35 cellular contexts compared by ENCODE assay signal in genomic region chr4:43286137-43286536, GRCh38.
DNase-seq lines count a peak whose midpoint lies in the region; ATAC-seq, FAIRE-seq and TF ChIP-seq lines count a peak whose summit lies in the region.
"Had no signal": no experiment of that assay in that cellular context is flagged by ENCODE, and none has a peak within 500 bp of the region (broad histone marks: within the 10 kb centered on the region; RNA-seq: fewer than 3 reads in every experiment).

No MANE protein-coding gene starts in this region.

- H3K27me3 ChIP-seq in HepG2 (ENCODE audit: control insufficient read depth in 1 of 2, insufficient read depth in 2 of 2, low read length in 2 of 2) (no peaks in the 10 kb centered on the region), right lobe of liver (no peaks in the 10 kb centered on the region), IMR-90 (ENCODE audit: control insufficient read depth, insufficient read depth, low read length) (no peaks in the 10 kb centered on the region), K562 (ENCODE audit: control insufficient read depth in 2 of 2, insufficient read depth in 2 of 2, low read length in 2 of 2) (no peaks in the 10 kb centered on the region)
- H3K27me3 ChIP-seq: BE2C; BLaER1; BLaER1 treated with 17β-estradiol and CSF1 and Interleukin-3, amounts not matched to agents 10 nM and 100 nM had no signal

- no peak overlapping the region for H3K18ac ChIP-seq in IMR-90 (ENCODE audit: low read depth, low read length)

- no peak for TF ChIP-seq POLR2A in HepG2 (IDR thresholded peaks at IDR 0.05; ENCODE audit: insufficient read depth in 1 of 2, low read depth in 2 of 2, low read length in 2 of 2)
- TF ChIP-seq POLR2A in right lobe of liver (IDR thresholded peaks at IDR 0.05): no peak
- no peak for TF ChIP-seq POLR2A in IMR-90 (IDR thresholded peaks at IDR 0.05; ENCODE audit: low read depth, low read length)
- TF ChIP-seq POLR2A in K562 (conservative IDR thresholded peaks at IDR 0.05): no peak

- H3K4me3 ChIP-seq in HepG2 (replicated peaks in 1 of 3; ENCODE audit: insufficient read depth in 1 of 3, low read depth in 2 of 3, low read length in 3 of 3): no peak overlapping the region
- no peak overlapping the region for H3K4me3 ChIP-seq in right lobe of liver
- H3K4me3 ChIP-seq in IMR-90 (ENCODE audit: insufficient read depth, low read depth, low read length): no peak overlapping the region
- no peak overlapping the region for H3K4me3 ChIP-seq in K562
- H3K4me3 ChIP-seq: A549; BLaER1; BLaER1 treated with 17β-estradiol and CSF1 and Interleukin-3, amounts not matched to agents 10 nM and 100 nM had no signal

- H2AK9ac ChIP-seq in IMR-90 (replicated peaks; ENCODE audit: low read depth, low read length, poor library complexity): no peak overlapping the region

- TF ChIP-seq EP300 in HepG2 (IDR thresholded peaks at IDR 0.05; ENCODE audit: low read depth in 2 of 2, low read length in 2 of 2) (no peak), HepG2 (CRISPR knock-in tag; IDR thresholded peaks at IDR 0.05; ENCODE audit: borderline replicate concordance) (no peak), K562 (IDR thresholded peaks at IDR 0.05; ENCODE audit: low read length) (no peak)

- H3K9me3 Mint-ChIP-seq in activated T-helper 2 cell treated with anti-CD3 and anti-CD28 coated beads, Interferon-gamma antibody, Interleukin-2, Interleukin-4, amounts not matched to agents 10 μg/mL and 5 μg/mL and 100 μg/mL, durations not matched to agents 14 hours and 24 hours and 36 hours: peaks cover 21% of the 10 kb centered on the region

- H3K36me3 ChIP-seq in HepG2 (replicated peaks in 1 of 2; ENCODE audit: control insufficient read depth in 1 of 2, insufficient read depth in 2 of 2, low read length in 2 of 2) (no peaks in the 10 kb centered on the region), right lobe of liver (no peaks in the 10 kb centered on the region), IMR-90 (ENCODE audit: control insufficient read depth, insufficient read depth, low read length) (no peaks in the 10 kb centered on the region), K562 (ENCODE audit: control insufficient read depth, insufficient read depth, low read length) (no peaks in the 10 kb centered on the region)
- H3K36me3 ChIP-seq: BE2C; BLaER1; BLaER1 treated with 17β-estradiol and CSF1 and Interleukin-3, amounts not matched to agents 10 nM and 100 nM had no signal

- H3K23ac ChIP-seq in IMR-90 (ENCODE audit: low read depth, low read length): no peak overlapping the region

- in situ Hi-C loops in HepG2 (cut with HindIII; ENCODE audit: extremely low pct_ligation_motif_present, low pct_unique_long_range_greater_than_20kb): no loop called here
- in situ Hi-C loops in IMR-90 (cut with MboI; ENCODE audit: low sequenced_read_pairs): no loop called here
- in situ Hi-C loops in K562 (cut with MboI): no loop called here

- H3K27ac ChIP-seq in HepG2 (ENCODE audit: extremely low read length, insufficient read depth, low read length) (no peak overlapping the region), right lobe of liver (no peak overlapping the region), IMR-90 (ENCODE audit: insufficient read depth, low read length) (no peak overlapping the region), K562 (ENCODE audit: extremely low read depth, low read depth, low read length) (no peak overlapping the region)
- H3K27ac ChIP-seq: 22Rv1; A549; BLaER1; BLaER1 treated with 17β-estradiol and CSF1 and Interleukin-3, amounts not matched to agents 10 nM and 100 nM; C4-2B had no signal

- H3K27ac Mint-ChIP-seq in activated T-helper 2 cell treated with anti-CD3 and anti-CD28 coated beads, Interferon-gamma antibody, Interleukin-2, Interleukin-4, amounts not matched to agents 10 μg/mL and 5 μg/mL and 100 μg/mL, durations not matched to agents 14 hours and 24 hours and 36 hours: no peak overlapping the region
- H3K27ac Mint-ChIP-seq: B cell; CD14-positive monocyte; CD4-positive, alpha-beta memory T cell; CD4-positive, alpha-beta T cell; CD4-positive, CD25-positive, alpha-beta regulatory T cell; CD8-positive, alpha-beta memory T cell; CD8-positive, alpha-beta T cell had no signal

- H3K79me2 ChIP-seq in HepG2 (ENCODE audit: insufficient read depth, low read length): no peaks in the 10 kb centered on the region
- H3K79me2 ChIP-seq in K562 (ENCODE audit: control insufficient read depth, insufficient read depth, low read length): no peaks in the 10 kb centered on the region

- no peak for FAIRE-seq in HepG2 (lab: Jason Lieb, UNC)
- FAIRE-seq in K562 (lab: Jason Lieb, UNC): no peak
- FAIRE-seq: A204.1, A549, D721Med had no signal

- DNase-seq in HepG2 (ENCODE audit: low spot score): no peak
- no peak for DNase-seq in right lobe of liver
- no peak for DNase-seq in IMR-90
- DNase-seq in K562 (ENCODE audit: extremely low read depth in 1 of 4, low spot score in 3 of 4): no peak
- no peak for DNase-seq in activated T-helper 2 cell treated with anti-CD3 and anti-CD28 coated beads, Interferon-gamma antibody, Interleukin-2, Interleukin-4, amounts not matched to agents 10 μg/mL and 5 μg/mL and 100 μg/mL, durations not matched to agents 14 hours and 24 hours and 36 hours (ENCODE audit: low spot score)
- DNase-seq: 8988T; ACHN; AML-193; BE2C; C1 segment of cervical spinal cord; Caco-2; Calu3; CD4-positive, alpha-beta memory T cell; CD4-positive, alpha-beta T cell; CD4-positive, CD25-positive, alpha-beta regulatory T cell; CD8-positive, alpha-beta memory T cell; CD8-positive, alpha-beta T cell; COR-L47; DMS 273 treated with DMSO at 0.1 percent for 48 hours; DMS153; DMS53; DMS79; DMS79 treated with DMSO at 0.1 percent for 48 hours; DND-41; EL had no signal

- no peak overlapping the region for H3K14ac ChIP-seq in IMR-90 (replicated peaks; ENCODE audit: low read depth, low read length)

- dilution Hi-C loops in IMR-90 (cut with HindIII; ENCODE audit: low sequenced_read_pairs, unreplicated experiment): no loop called here

- H2BK120ac ChIP-seq in IMR-90 (ENCODE audit: low read depth, low read length): no peak overlapping the region

- H3K27me3 Mint-ChIP-seq in activated T-helper 2 cell treated with anti-CD3 and anti-CD28 coated beads, Interferon-gamma antibody, Interleukin-2, Interleukin-4, amounts not matched to agents 10 μg/mL and 5 μg/mL and 100 μg/mL, durations not matched to agents 14 hours and 24 hours and 36 hours (ENCODE audit: low read depth): no peaks in the 10 kb centered on the region
- H3K27me3 Mint-ChIP-seq: B cell; CD4-positive, alpha-beta memory T cell; CD4-positive, alpha-beta T cell; CD4-positive, CD25-positive, alpha-beta regulatory T cell; CD8-positive, alpha-beta memory T cell had no signal

- no peak overlapping the region for H4K8ac ChIP-seq in IMR-90 (ENCODE audit: low read depth in 2 of 2, low read length in 2 of 2)

- no peak overlapping the region for H2BK20ac ChIP-seq in IMR-90 (ENCODE audit: low read depth, low read length)

- H2BK15ac ChIP-seq in IMR-90 (ENCODE audit: low read depth, low read length): no peak overlapping the region

- no peak overlapping the region for H2AK5ac ChIP-seq in IMR-90 (ENCODE audit: low read depth, low read length)

- ATAC-seq in HepG2: no peak
- ATAC-seq in right lobe of liver: no peak
- ATAC-seq in IMR-90 (ENCODE audit: low read depth): no peak
- ATAC-seq in K562: no peak
- ATAC-seq in GM19455 (IDR thresholded peaks at IDR 0.05; ENCODE audit: unreplicated experiment): no peak
- ATAC-seq: A549; CD8-positive, alpha-beta T cell had no signal

- H4K20me1 ChIP-seq in HepG2 (ENCODE audit: insufficient read depth, low read length): no peaks in the 10 kb centered on the region
- H4K20me1 ChIP-seq in IMR-90 (ENCODE audit: insufficient read depth, low read length): no peaks in the 10 kb centered on the region
- H4K20me1 ChIP-seq in K562 (replicated peaks; ENCODE audit: control insufficient read depth, insufficient read depth, low read length): no peaks in the 10 kb centered on the region
- H4K20me1 ChIP-seq: BLaER1; BLaER1 treated with 17β-estradiol and CSF1 and Interleukin-3, amounts not matched to agents 10 nM and 100 nM had no signal

- intact Hi-C loops in HepG2 (cut with micrococcal nuclease; ENCODE audit: unreplicated experiment): no loop called here
- intact Hi-C loops in right lobe of liver (cut with DNase I): no loop called here
- intact Hi-C loops in IMR-90 (cut with micrococcal nuclease): no loop called here
- intact Hi-C loops in K562 (cut with micrococcal nuclease): no loop called here
- intact Hi-C loops in activated T-helper 2 cell treated with anti-CD3 and anti-CD28 coated beads, Interferon-gamma antibody, Interleukin-2, Interleukin-4, amounts not matched to agents 10 μg/mL and 5 μg/mL and 100 μg/mL, durations not matched to agents 14 hours and 24 hours and 36 hours (cut with micrococcal nuclease): no loop called here

- POLR2A ChIA-PET in HepG2 (lab: Yijun Ruan, JAX) (no interaction called here), IMR-90 (lab: Charles Lee; ENCODE audit: unreplicated experiment) (no interaction called here), K562 (lab: Yijun Ruan, JAX) (no interaction called here)

- BruUV-seq in HepG2 (replicated peaks; lab: Mats Ljungman, UMichigan): no TSS peak
- no TSS peak for BruUV-seq in IMR-90 (replicated peaks; lab: Mats Ljungman, UMichigan)
- BruUV-seq in K562 (replicated peaks; lab: Mats Ljungman, UMichigan): no TSS peak

- no peak overlapping the region for H3K9ac ChIP-seq in HepG2 (ENCODE audit: insufficient read depth, low read depth, low read length)
- no peak overlapping the region for H3K9ac ChIP-seq in IMR-90 (ENCODE audit: low read depth, low read length)
- H3K9ac ChIP-seq in K562 (ENCODE audit: insufficient read depth in 1 of 2, low read depth in 2 of 2, low read length in 2 of 2): no peak overlapping the region
- H3K9ac ChIP-seq: BLaER1; BLaER1 treated with 17β-estradiol and CSF1 and Interleukin-3, amounts not matched to agents 10 nM and 100 nM had no signal

- no peak overlapping the region for H3K4me3 Mint-ChIP-seq in activated T-helper 2 cell treated with anti-CD3 and anti-CD28 coated beads, Interferon-gamma antibody, Interleukin-2, Interleukin-4, amounts not matched to agents 10 μg/mL and 5 μg/mL and 100 μg/mL, durations not matched to agents 14 hours and 24 hours and 36 hours (ENCODE audit: low read depth)
- H3K4me3 Mint-ChIP-seq: B cell; CD14-positive monocyte; CD4-positive, alpha-beta memory T cell; CD4-positive, alpha-beta T cell; CD4-positive, CD25-positive, alpha-beta regulatory T cell; CD8-positive, alpha-beta memory T cell; CD8-positive, alpha-beta T cell had no signal

- H3K56ac ChIP-seq in IMR-90 (ENCODE audit: extremely low read depth, insufficient read depth, low read length): no peak overlapping the region

- no peak overlapping the region for H4K91ac ChIP-seq in IMR-90 (ENCODE audit: insufficient read depth, low read depth, low read length)

- H3K4me2 ChIP-seq in HepG2 (ENCODE audit: low read depth, low read length): no peak overlapping the region
- no peak overlapping the region for H3K4me2 ChIP-seq in IMR-90 (ENCODE audit: low read depth, low read length)
- H3K4me2 ChIP-seq in K562 (ENCODE audit: insufficient read depth, low read length): no peak overlapping the region
- H3K4me2 ChIP-seq: A549; BLaER1; BLaER1 treated with 17β-estradiol and CSF1 and Interleukin-3, amounts not matched to agents 10 nM and 100 nM had no signal

- CTCF ChIA-PET in HepG2 (lab: Yijun Ruan, JAX; ENCODE audit: low intra/inter-chr PET ratio, low total read pairs) (no interaction called here), IMR-90 (lab: Yijun Ruan, JAX) (no interaction called here), K562 (lab: Yijun Ruan, JAX; ENCODE audit: low intra/inter-chr PET ratio) (no interaction called here)

- no peak overlapping the region for H2BK5ac ChIP-seq in IMR-90 (ENCODE audit: low read depth, low read length, poor library complexity, severe bottlenecking)

- no peaks in the 10 kb centered on the region for H3K36me3 Mint-ChIP-seq in activated T-helper 2 cell treated with anti-CD3 and anti-CD28 coated beads, Interferon-gamma antibody, Interleukin-2, Interleukin-4, amounts not matched to agents 10 μg/mL and 5 μg/mL and 100 μg/mL, durations not matched to agents 14 hours and 24 hours and 36 hours (ENCODE audit: low read depth)
- H3K36me3 Mint-ChIP-seq: CD14-positive monocyte; CD4-positive, alpha-beta memory T cell; CD4-positive, CD25-positive, alpha-beta regulatory T cell; CD8-positive, alpha-beta memory T cell; CD8-positive, alpha-beta T cell had no signal

- no peaks in the 10 kb centered on the region for H3K79me1 ChIP-seq in IMR-90 (ENCODE audit: low read depth in 1 of 2, low read length in 2 of 2)

- H2AFZ ChIP-seq in HepG2 (ENCODE audit: low read length): no peak overlapping the region
- H2AFZ ChIP-seq in IMR-90 (replicated peaks; ENCODE audit: low read length, poor library complexity): no peak overlapping the region
- H2AFZ ChIP-seq in K562 (ENCODE audit: low read depth, low read length): no peak overlapping the region

- no peak overlapping the region for H4K5ac ChIP-seq in IMR-90 (ENCODE audit: low read depth, low read length)

- H3K9me1 ChIP-seq in IMR-90 (ENCODE audit: insufficient read depth, low read length) (no peaks in the 10 kb centered on the region), K562 (ENCODE audit: control insufficient read depth, insufficient read depth, low read length) (no peaks in the 10 kb centered on the region)

- H3K4me1 ChIP-seq in HepG2 (ENCODE audit: insufficient read depth, low read length) (no peaks in the 10 kb centered on the region), right lobe of liver (no peaks in the 10 kb centered on the region), IMR-90 (ENCODE audit: control insufficient read depth, insufficient read depth, low read length) (no peaks in the 10 kb centered on the region), K562 (replicated peaks in 1 of 2; ENCODE audit: control insufficient read depth in 2 of 2, insufficient read depth in 2 of 2, low read length in 2 of 2) (no peaks in the 10 kb centered on the region)
- H3K4me1 ChIP-seq: A549; BE2C; BLaER1; BLaER1 treated with 17β-estradiol and CSF1 and Interleukin-3, amounts not matched to agents 10 nM and 100 nM; Caco-2 had no signal

- 2% methylated on average over 1 of the region's 1 CpG for WGBS in HepG2 (ENCODE audit: low lambda C conversion rate)
- 6% methylated on average over 1 of the region's 1 CpG for WGBS in right lobe of liver (ENCODE audit: insufficient coverage, low coverage, low lambda C conversion rate, missing lambda C conversion rate)
- WGBS in IMR-90 (ENCODE audit: extremely low coverage in 2 of 2, insufficient read length in 1 of 2), 2 experiments: no CpG with 5 or more reads among the region's 1 CpG
- 0% methylated on average over 1 of the region's 1 CpG for WGBS in K562 (ENCODE audit: insufficient coverage, low coverage, missing lambda C conversion rate)

- TF ChIP-seq CTCF in HepG2 (CRISPR knock-in tag; IDR thresholded peaks at IDR 0.05) (no peak), right lobe of liver (IDR thresholded peaks at IDR 0.05) (no peak), IMR-90 (conservative IDR thresholded peaks at IDR 0.05; ENCODE audit: low read depth, low read length) (no peak), K562 (IDR thresholded peaks at IDR 0.05 in 2 of 3, conservative IDR thresholded peaks at IDR 0.05 in 1 of 3; ENCODE audit: insufficient read depth in 2 of 3, low read depth in 1 of 3, low read length in 3 of 3) (no peak)

- H3K4ac ChIP-seq in IMR-90 (ENCODE audit: low read depth, low read length): no peak overlapping the region

- H3K9me3 ChIP-seq in HepG2 (ENCODE audit: low read length) (peaks cover 22% of the 10 kb centered on the region), right lobe of liver (no peaks in the 10 kb centered on the region), IMR-90 (ENCODE audit: control insufficient read depth, insufficient read depth, low read length) (no peaks in the 10 kb centered on the region), K562 (replicated peaks; ENCODE audit: control insufficient read depth, insufficient read depth, low read depth, low read length) (no peaks in the 10 kb centered on the region)
- H3K9me3 ChIP-seq: A549; BE2C; BLaER1; BLaER1 treated with 17β-estradiol and CSF1 and Interleukin-3, amounts not matched to agents 10 nM and 100 nM; Caco-2 had no signal

- TF ChIP-seq RAD21 in HepG2 (CRISPR knock-in tag; IDR thresholded peaks at IDR 0.05): no peak
- no peak for TF ChIP-seq RAD21 in IMR-90 (IDR thresholded peaks at IDR 0.05; ENCODE audit: low read length)
- no peak for TF ChIP-seq RAD21 in K562 (CRISPR knock-in tag; conservative IDR thresholded peaks at IDR 0.05 in 1 of 2, IDR thresholded peaks at IDR 0.05 in 1 of 2)

- no peaks in the 10 kb centered on the region for H3K4me1 Mint-ChIP-seq in activated T-helper 2 cell treated with anti-CD3 and anti-CD28 coated beads, Interferon-gamma antibody, Interleukin-2, Interleukin-4, amounts not matched to agents 10 μg/mL and 5 μg/mL and 100 μg/mL, durations not matched to agents 14 hours and 24 hours and 36 hours (ENCODE audit: low read depth)
- H3K4me1 Mint-ChIP-seq: B cell; CD14-positive monocyte; CD4-positive, alpha-beta memory T cell; CD4-positive, CD25-positive, alpha-beta regulatory T cell; CD8-positive, alpha-beta memory T cell had no signal

Comparison
In these comparisons a context has a peak if more than half of its experiments do, and no peak if none do; other contexts are left out.
1. Of the 241 proteins assayed by ChIP-seq in both HepG2 and K562: peak only in HepG2: none; only in K562: MAFG; in both: MAFF; in neither: 238; mixed calls (peak in some experiments, not most) for 1.